In the genomic region with DNA sequence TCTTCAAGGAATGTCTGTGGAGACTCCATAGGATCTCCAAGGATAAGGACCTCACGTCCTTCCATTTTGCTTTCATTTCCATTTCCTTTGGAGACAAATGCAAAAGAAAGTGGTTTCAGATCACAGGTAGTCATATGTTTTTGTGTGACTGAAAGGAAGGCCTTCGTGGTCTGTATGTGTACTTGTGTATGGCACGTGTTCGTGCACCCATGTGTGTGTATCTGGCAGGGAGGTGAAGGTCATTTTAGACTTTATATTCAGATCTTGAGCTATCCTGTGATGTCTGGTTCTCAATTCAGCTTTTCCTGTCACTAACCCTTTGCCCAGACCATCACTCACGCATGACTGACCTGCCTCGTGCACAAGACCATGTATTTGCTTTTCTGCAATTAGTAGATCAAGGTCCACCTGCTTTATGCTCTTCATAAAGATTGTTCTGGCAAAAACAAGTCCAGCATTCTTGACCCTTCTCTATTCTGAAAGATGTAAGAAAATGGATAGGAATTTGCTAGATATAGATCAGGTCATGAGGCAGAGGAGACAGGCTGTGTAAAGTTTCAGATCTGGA, we compare ENCODE assay signal across 2 cellular contexts.
TF ChIP-seq lines count a peak whose summit lies in the region.

No MANE protein-coding gene starts in this region.

TF ChIP-seq in K562, 482 proteins besides CTCF, POLR2A, EP300 and RAD21:
- TF ChIP-seq, protein P1, sequence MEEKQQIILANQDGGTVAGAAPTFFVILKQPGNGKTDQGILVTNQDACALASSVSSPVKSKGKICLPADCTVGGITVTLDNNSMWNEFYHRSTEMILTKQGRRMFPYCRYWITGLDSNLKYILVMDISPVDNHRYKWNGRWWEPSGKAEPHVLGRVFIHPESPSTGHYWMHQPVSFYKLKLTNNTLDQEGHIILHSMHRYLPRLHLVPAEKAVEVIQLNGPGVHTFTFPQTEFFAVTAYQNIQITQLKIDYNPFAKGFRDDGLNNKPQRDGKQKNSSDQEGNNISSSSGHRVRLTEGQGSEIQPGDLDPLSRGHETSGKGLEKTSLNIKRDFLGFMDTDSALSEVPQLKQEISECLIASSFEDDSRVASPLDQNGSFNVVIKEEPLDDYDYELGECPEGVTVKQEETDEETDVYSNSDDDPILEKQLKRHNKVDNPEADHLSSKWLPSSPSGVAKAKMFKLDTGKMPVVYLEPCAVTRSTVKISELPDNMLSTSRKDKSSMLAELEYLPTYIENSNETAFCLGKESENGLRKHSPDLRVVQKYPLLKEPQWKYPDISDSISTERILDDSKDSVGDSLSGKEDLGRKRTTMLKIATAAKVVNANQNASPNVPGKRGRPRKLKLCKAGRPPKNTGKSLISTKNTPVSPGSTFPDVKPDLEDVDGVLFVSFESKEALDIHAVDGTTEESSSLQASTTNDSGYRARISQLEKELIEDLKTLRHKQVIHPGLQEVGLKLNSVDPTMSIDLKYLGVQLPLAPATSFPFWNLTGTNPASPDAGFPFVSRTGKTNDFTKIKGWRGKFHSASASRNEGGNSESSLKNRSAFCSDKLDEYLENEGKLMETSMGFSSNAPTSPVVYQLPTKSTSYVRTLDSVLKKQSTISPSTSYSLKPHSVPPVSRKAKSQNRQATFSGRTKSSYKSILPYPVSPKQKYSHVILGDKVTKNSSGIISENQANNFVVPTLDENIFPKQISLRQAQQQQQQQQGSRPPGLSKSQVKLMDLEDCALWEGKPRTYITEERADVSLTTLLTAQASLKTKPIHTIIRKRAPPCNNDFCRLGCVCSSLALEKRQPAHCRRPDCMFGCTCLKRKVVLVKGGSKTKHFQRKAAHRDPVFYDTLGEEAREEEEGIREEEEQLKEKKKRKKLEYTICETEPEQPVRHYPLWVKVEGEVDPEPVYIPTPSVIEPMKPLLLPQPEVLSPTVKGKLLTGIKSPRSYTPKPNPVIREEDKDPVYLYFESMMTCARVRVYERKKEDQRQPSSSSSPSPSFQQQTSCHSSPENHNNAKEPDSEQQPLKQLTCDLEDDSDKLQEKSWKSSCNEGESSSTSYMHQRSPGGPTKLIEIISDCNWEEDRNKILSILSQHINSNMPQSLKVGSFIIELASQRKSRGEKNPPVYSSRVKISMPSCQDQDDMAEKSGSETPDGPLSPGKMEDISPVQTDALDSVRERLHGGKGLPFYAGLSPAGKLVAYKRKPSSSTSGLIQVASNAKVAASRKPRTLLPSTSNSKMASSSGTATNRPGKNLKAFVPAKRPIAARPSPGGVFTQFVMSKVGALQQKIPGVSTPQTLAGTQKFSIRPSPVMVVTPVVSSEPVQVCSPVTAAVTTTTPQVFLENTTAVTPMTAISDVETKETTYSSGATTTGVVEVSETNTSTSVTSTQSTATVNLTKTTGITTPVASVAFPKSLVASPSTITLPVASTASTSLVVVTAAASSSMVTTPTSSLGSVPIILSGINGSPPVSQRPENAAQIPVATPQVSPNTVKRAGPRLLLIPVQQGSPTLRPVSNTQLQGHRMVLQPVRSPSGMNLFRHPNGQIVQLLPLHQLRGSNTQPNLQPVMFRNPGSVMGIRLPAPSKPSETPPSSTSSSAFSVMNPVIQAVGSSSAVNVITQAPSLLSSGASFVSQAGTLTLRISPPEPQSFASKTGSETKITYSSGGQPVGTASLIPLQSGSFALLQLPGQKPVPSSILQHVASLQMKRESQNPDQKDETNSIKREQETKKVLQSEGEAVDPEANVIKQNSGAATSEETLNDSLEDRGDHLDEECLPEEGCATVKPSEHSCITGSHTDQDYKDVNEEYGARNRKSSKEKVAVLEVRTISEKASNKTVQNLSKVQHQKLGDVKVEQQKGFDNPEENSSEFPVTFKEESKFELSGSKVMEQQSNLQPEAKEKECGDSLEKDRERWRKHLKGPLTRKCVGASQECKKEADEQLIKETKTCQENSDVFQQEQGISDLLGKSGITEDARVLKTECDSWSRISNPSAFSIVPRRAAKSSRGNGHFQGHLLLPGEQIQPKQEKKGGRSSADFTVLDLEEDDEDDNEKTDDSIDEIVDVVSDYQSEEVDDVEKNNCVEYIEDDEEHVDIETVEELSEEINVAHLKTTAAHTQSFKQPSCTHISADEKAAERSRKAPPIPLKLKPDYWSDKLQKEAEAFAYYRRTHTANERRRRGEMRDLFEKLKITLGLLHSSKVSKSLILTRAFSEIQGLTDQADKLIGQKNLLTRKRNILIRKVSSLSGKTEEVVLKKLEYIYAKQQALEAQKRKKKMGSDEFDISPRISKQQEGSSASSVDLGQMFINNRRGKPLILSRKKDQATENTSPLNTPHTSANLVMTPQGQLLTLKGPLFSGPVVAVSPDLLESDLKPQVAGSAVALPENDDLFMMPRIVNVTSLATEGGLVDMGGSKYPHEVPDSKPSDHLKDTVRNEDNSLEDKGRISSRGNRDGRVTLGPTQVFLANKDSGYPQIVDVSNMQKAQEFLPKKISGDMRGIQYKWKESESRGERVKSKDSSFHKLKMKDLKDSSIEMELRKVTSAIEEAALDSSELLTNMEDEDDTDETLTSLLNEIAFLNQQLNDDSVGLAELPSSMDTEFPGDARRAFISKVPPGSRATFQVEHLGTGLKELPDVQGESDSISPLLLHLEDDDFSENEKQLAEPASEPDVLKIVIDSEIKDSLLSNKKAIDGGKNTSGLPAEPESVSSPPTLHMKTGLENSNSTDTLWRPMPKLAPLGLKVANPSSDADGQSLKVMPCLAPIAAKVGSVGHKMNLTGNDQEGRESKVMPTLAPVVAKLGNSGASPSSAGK (IDR thresholded peaks at IDR 0.05): 0 out of 2 replicates have a peak, but pooled peaks have one; percentile 33
- TF ChIP-seq, protein P2, sequence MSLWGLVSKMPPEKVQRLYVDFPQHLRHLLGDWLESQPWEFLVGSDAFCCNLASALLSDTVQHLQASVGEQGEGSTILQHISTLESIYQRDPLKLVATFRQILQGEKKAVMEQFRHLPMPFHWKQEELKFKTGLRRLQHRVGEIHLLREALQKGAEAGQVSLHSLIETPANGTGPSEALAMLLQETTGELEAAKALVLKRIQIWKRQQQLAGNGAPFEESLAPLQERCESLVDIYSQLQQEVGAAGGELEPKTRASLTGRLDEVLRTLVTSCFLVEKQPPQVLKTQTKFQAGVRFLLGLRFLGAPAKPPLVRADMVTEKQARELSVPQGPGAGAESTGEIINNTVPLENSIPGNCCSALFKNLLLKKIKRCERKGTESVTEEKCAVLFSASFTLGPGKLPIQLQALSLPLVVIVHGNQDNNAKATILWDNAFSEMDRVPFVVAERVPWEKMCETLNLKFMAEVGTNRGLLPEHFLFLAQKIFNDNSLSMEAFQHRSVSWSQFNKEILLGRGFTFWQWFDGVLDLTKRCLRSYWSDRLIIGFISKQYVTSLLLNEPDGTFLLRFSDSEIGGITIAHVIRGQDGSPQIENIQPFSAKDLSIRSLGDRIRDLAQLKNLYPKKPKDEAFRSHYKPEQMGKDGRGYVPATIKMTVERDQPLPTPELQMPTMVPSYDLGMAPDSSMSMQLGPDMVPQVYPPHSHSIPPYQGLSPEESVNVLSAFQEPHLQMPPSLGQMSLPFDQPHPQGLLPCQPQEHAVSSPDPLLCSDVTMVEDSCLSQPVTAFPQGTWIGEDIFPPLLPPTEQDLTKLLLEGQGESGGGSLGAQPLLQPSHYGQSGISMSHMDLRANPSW (CRISPR knock-in tag; IDR thresholded peaks at IDR 0.05): no peak

TF ChIP-seq in liver, 16 proteins besides CTCF, POLR2A, EP300 and RAD21 (continued from another document):
- TF ChIP-seq REST (IDR thresholded peaks at IDR 0.05): peak; percentile 52
- peak; percentile 80 for TF ChIP-seq SP1 (IDR thresholded peaks at IDR 0.05)
- peak; percentile 67 to 87 for TF ChIP-seq RXRA (IDR thresholded peaks at IDR 0.05)
- TF ChIP-seq, protein P3, sequence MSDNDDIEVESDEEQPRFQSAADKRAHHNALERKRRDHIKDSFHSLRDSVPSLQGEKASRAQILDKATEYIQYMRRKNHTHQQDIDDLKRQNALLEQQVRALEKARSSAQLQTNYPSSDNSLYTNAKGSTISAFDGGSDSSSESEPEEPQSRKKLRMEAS (IDR thresholded peaks at IDR 0.05): peak; percentile 70
- peak; percentile 26 for TF ChIP-seq FOXA1 (IDR thresholded peaks at IDR 0.05)
- peak; percentile 64 for TF ChIP-seq HNF4G (IDR thresholded peaks at IDR 0.05)
- TF ChIP-seq EGR1 (IDR thresholded peaks at IDR 0.05; ENCODE audit: low read depth in 2 of 2): no peak
- no peak for TF ChIP-seq GABPA (IDR thresholded peaks at IDR 0.05 in 1 of 2, conservative IDR thresholded peaks at IDR 0.05 in 1 of 2)
- TF ChIP-seq JUND (IDR thresholded peaks at IDR 0.05): peak in 1 of 2 donors; percentile 55
- no peak for TF ChIP-seq TAF1 (conservative IDR thresholded peaks at IDR 0.05)
